In genomic region chr14:70567791-70568190, GRCh38 we compare ENCODE assay signal across 7 cellular contexts.
A peak's percentile ranks its signal among the peaks of the same experiment; 100 is the strongest.
DNase-seq lines count a peak whose midpoint lies in the region; ATAC-seq lines count a peak whose summit lies in the region.

No MANE protein-coding gene starts in this region.

- peaks cover 23% of the 10 kb centered on the region for H3K4me1 Mint-ChIP-seq in stimulated activated naive CD8-positive, alpha-beta T cell treated with anti-CD3 and anti-CD28 coated beads, Interleukin-15, amount 100 ng/mL, for 72 hours

- H3K27ac Mint-ChIP-seq in stimulated activated naive CD8-positive, alpha-beta T cell treated with anti-CD3 and anti-CD28 coated beads, Interleukin-15, amount 100 ng/mL, for 72 hours = no peak overlapping the region

- peaks cover 29 to 37% of the 10 kb centered on the region in 2 donors for H3K9me3 Mint-ChIP-seq in stimulated activated naive CD8-positive, alpha-beta T cell treated with anti-CD3 and anti-CD28 coated beads, Interleukin-15, amount 100 ng/mL, for 72 hours

- DNase-seq in ELF-1 (ENCODE audit: low read depth, low spot score) (peak; percentile 60), RKO (ENCODE audit: low spot score) (peak; percentile 43), fibroblast of the conjunctiva (ENCODE audit: low read depth) (peak; percentile 8), globus pallidus (ENCODE audit: low spot score) (no peak)
- peak; percentile 8 to 28 for DNase-seq in stimulated activated naive CD8-positive, alpha-beta T cell treated with anti-CD3 and anti-CD28 coated beads, Interleukin-15, amount 100 ng/mL, for 72 hours

- H3K4me3 Mint-ChIP-seq in stimulated activated naive CD8-positive, alpha-beta T cell treated with anti-CD3 and anti-CD28 coated beads, Interleukin-15, amount 100 ng/mL, for 72 hours = no peak overlapping the region

- ATAC-seq in HG03521 (IDR thresholded peaks at IDR 0.05; ENCODE audit: unreplicated experiment) = peak; percentile 43
- peak; percentile 64 for ATAC-seq in stimulated activated naive CD8-positive, alpha-beta T cell treated with anti-CD3 and anti-CD28 coated beads, Interleukin-15, amount 100 ng/mL, for 72 hours
- ATAC-seq in GM21360 (IDR thresholded peaks at IDR 0.05; ENCODE audit: unreplicated experiment) = no peak

- no peaks in the 10 kb centered on the region for H3K27me3 Mint-ChIP-seq in stimulated activated naive CD8-positive, alpha-beta T cell treated with anti-CD3 and anti-CD28 coated beads, Interleukin-15, amount 100 ng/mL, for 72 hours
